15 cellular contexts compared by ENCODE assay signal in genomic region chr4:186266699-186267467, GRCh38. TPM values are rescaled to one million over a fixed set of nuclear protein-coding genes. Genes with fewer than 3 reads are reported as not detected.
A peak's percentile ranks its signal among the peaks of the same experiment; 100 is the strongest.
DNase-seq lines count a peak whose midpoint lies in the region; ATAC-seq and TF ChIP-seq lines count a peak whose summit lies in the region.
"Had no signal": no experiment of that assay in that cellular context is flagged by ENCODE, and none has a peak within 500 bp of the region (broad histone marks: within the 10 kb centered on the region; RNA-seq: fewer than 3 reads in every experiment).

No MANE protein-coding gene starts in this region.

- no peak overlapping the region for H4K5ac ChIP-seq in mesendoderm (ENCODE audit: low read length)

- no peaks in the 10 kb centered on the region for H3F3A ChIP-seq in smooth muscle cell (ENCODE audit: low read depth)

- H3K27ac ChIP-seq in mesendoderm (ENCODE audit: low read depth, low read length) (no peak overlapping the region), smooth muscle cell (ENCODE audit: low read depth) (no peak overlapping the region)
- H3K27ac ChIP-seq: dorsolateral prefrontal cortex, thoracic aorta had no signal

- DNase-seq in SK-N-DZ (ENCODE audit: low spot score) = peak; percentile 5
- DNase-seq in fibroblast of villous mesenchyme (ENCODE audit: low read depth) = peak; percentile 2
- peak; percentile 75 for DNase-seq in mesendoderm
- DNase-seq in smooth muscle cell (lab: John Stamatoyannopoulos, UW; ENCODE audit: unreplicated experiment) = no peak
- no peak for DNase-seq in NK-92 (lab: John Stamatoyannopoulos, UW; ENCODE audit: unreplicated experiment)
- no peak for DNase-seq in NCI-H1417 (lab: John Stamatoyannopoulos, UW)
- DNase-seq in G401 (ENCODE audit: low spot score) = no peak
- DNase-seq: dorsolateral prefrontal cortex, NCI-H2171, SW 1271 had no signal

- H4K20me1 ChIP-seq in smooth muscle cell (ENCODE audit: low read depth) = no peaks in the 10 kb centered on the region

- in situ Hi-C loops in G401 (cut with HindIII; ENCODE audit: low sequenced_read_pairs) = no loop called here

- peak overlapping the region; percentile 55 for H3K4ac ChIP-seq in mesendoderm (ENCODE audit: low read depth, low read length)

- H3K4me2 ChIP-seq in mesendoderm (ENCODE audit: low read length) (no peak overlapping the region), smooth muscle cell (peak overlapping the region; percentile 76)

- no peak overlapping the region for H3K4me3 ChIP-seq in fibroblast of villous mesenchyme (ENCODE audit: low read depth, low read length)
- no peak overlapping the region for H3K4me3 ChIP-seq in mesendoderm (ENCODE audit: low read length)
- H3K4me3 ChIP-seq in smooth muscle cell = peak overlapping the region; percentile 19
- H3K4me3 ChIP-seq: thoracic aorta had no signal

- no peaks in the 10 kb centered on the region for H3K79me1 ChIP-seq in mesendoderm (ENCODE audit: low read length)

- no peak overlapping the region for H2BK5ac ChIP-seq in mesendoderm (ENCODE audit: low read length)

- no peak for ATAC-seq in HG03565 (IDR thresholded peaks at IDR 0.05; ENCODE audit: unreplicated experiment)
- ATAC-seq: activated CD4-positive, CD25-positive, alpha-beta regulatory T cell treated with anti-CD3 and anti-CD28 coated beads, Interleukin-2, amount 50 U/mL, for 24 hours had no signal

- H3K36me3 ChIP-seq in mesendoderm (ENCODE audit: control insufficient read depth, insufficient read depth, low read length) = no peaks in the 10 kb centered on the region
- H3K36me3 ChIP-seq in smooth muscle cell (ENCODE audit: low read depth) = no peaks in the 10 kb centered on the region
- H3K36me3 ChIP-seq: thoracic aorta had no signal

- H2AFZ ChIP-seq in smooth muscle cell (ENCODE audit: low read depth) = peak overlapping the region; percentile 65

- no peaks in the 10 kb centered on the region for H3K79me2 ChIP-seq in mesendoderm (ENCODE audit: control insufficient read depth, insufficient read depth, low read length)
- H3K79me2 ChIP-seq in smooth muscle cell (ENCODE audit: low read depth) = no peaks in the 10 kb centered on the region

- no peaks in the 10 kb centered on the region for H3K27me3 ChIP-seq in mesendoderm (ENCODE audit: insufficient read depth, low read length, poor library complexity)
- H3K27me3 ChIP-seq in smooth muscle cell (ENCODE audit: low read depth) = no peaks in the 10 kb centered on the region

- WGBS in mesendoderm (ENCODE audit: extremely low coverage, insufficient coverage, low lambda C conversion rate) = no CpG with 5 or more reads among the region's 8 CpGs
- 11% methylated on average over 6 of the region's 8 CpGs for WGBS in smooth muscle cell (ENCODE audit: low lambda C conversion rate)

- no peaks in the 10 kb centered on the region for H3K9me3 ChIP-seq in smooth muscle cell (replicated peaks; ENCODE audit: low read depth)
- H3K9me3 ChIP-seq: thoracic aorta had no signal

- no peak overlapping the region for H3K18ac ChIP-seq in mesendoderm (ENCODE audit: low read length)

- H3K23ac ChIP-seq in mesendoderm (ENCODE audit: low read length) = no peak overlapping the region

- H3K4me1 ChIP-seq in mesendoderm (ENCODE audit: control insufficient read depth, low read depth, low read length) (peaks cover 2% of the 10 kb centered on the region), smooth muscle cell (ENCODE audit: low read depth) (peaks cover 11% of the 10 kb centered on the region)

- no peak overlapping the region for H2AK5ac ChIP-seq in mesendoderm (ENCODE audit: low read length)

- H3K56ac ChIP-seq in mesendoderm (ENCODE audit: low read length) = peak overlapping the region; percentile 12

- no peak overlapping the region for H4K8ac ChIP-seq in mesendoderm (ENCODE audit: low read depth, low read length)

- no peak overlapping the region for H2BK120ac ChIP-seq in mesendoderm (ENCODE audit: low read depth, low read length)

- H3K9ac ChIP-seq in mesendoderm (ENCODE audit: low read length) (no peak overlapping the region), smooth muscle cell (ENCODE audit: low read depth) (no peak overlapping the region)

- TF ChIP-seq CTCF in fibroblast of villous mesenchyme (IDR thresholded peaks at IDR 0.05; ENCODE audit: insufficient read depth, low read depth, low read length) (no peak), smooth muscle cell (IDR thresholded peaks at IDR 0.05; ENCODE audit: borderline replicate concordance, insufficient read depth, poor library complexity, severe bottlenecking) (no peak)

- H2BK15ac ChIP-seq in mesendoderm (replicated peaks; ENCODE audit: low read depth) = no peak overlapping the region

RNA-seq across cellular contexts. Expression of gene F11, which starts 0.9 kb away (rescaled TPM):
- polyA plus RNA-seq in SK-N-DZ (2014; cell fraction: cytosol; rRNA removed) = not detected in 2 replicates
- polyA plus RNA-seq in SK-N-DZ (2014; cell fraction: nucleus; rRNA removed) = not detected in 2 replicates
- total RNA-seq in fibroblast of villous mesenchyme (not detected in 2 replicates), smooth muscle cell (not detected in 2 replicates)
- 0.22 TPM for polyA plus RNA-seq in mesendoderm (2013, experiment 1 of 2)
- polyA plus RNA-seq in mesendoderm (2013, experiment 2 of 2) = 0.13 TPM
- polyA plus RNA-seq in smooth muscle cell = not detected in 2 replicates
- total RNA-seq in G401 (2014; rRNA removed; shearing (Covaris generic)) = not detected in 2 replicates
- total RNA-seq: glomerular endothelial cell, mesenteric fat pad, thoracic aorta had no signal

RNA-seq across cellular contexts. Expression of gene KLKB1, which starts 39.6 kb away (rescaled TPM):
- 0.03 TPM in 1 of 2 replicates, not detected in the other for polyA plus RNA-seq in SK-N-DZ (2014; cell fraction: cytosol; rRNA removed)
- 0.20 and 0.41 TPM in 2 replicates for polyA plus RNA-seq in SK-N-DZ (2014; cell fraction: nucleus; rRNA removed)
- total RNA-seq in fibroblast of villous mesenchyme (not detected in 2 replicates), smooth muscle cell (not detected in 2 replicates)
- polyA plus RNA-seq in mesendoderm (2013, experiment 1 of 2) = 9.3 TPM
- polyA plus RNA-seq in mesendoderm (2013, experiment 2 of 2) = 9.3 TPM
- polyA plus RNA-seq in smooth muscle cell = not detected in 2 replicates
- not detected in 2 replicates for total RNA-seq in G401 (2014; rRNA removed; shearing (Covaris generic))
- total RNA-seq: glomerular endothelial cell, mesenteric fat pad had no signal

Comparison
In these comparisons a context has a peak if more than half of its experiments do, and no peak if none do; other contexts are left out.
1. DNase-seq: peak in SK-N-DZ (single experiment), fibroblast of villous mesenchyme (single experiment) and mesendoderm (single experiment); none in smooth muscle cell (single experiment), NK-92 (single experiment), NCI-H1417 (0 of 3) and G401 (single experiment).